ENCODE assay signal across 8 cellular contexts in genomic region chr2:48531141-48531648, GRCh38. TPM values are rescaled to one million over a fixed set of nuclear protein-coding genes. Genes with fewer than 3 reads are reported as not detected.
A peak's percentile ranks its signal among the peaks of the same experiment; 100 is the strongest.
DNase-seq lines count a peak whose midpoint lies in the region; ATAC-seq and TF ChIP-seq lines count a peak whose summit lies in the region.

No MANE protein-coding gene starts in this region.

- H3K27ac ChIP-seq in DND-41 (ENCODE audit: low read length): no peak overlapping the region
- peak overlapping the region; percentile 82 to 84 for H3K27ac ChIP-seq in tibial artery

- no peak for ATAC-seq in DND-41 (ENCODE audit: insufficient read depth, low read depth)
- no peak for ATAC-seq in HG03139 (IDR thresholded peaks at IDR 0.05; ENCODE audit: unreplicated experiment)
- ATAC-seq in GM21447 (IDR thresholded peaks at IDR 0.05; ENCODE audit: unreplicated experiment): no peak

- no peak overlapping the region for H3K4me2 ChIP-seq in DND-41 (ENCODE audit: insufficient read depth, low read length)

- H3K36me3 ChIP-seq in DND-41 (ENCODE audit: insufficient read depth, low read length) (no peaks in the 10 kb centered on the region), tibial artery (no peaks in the 10 kb centered on the region)

- H4K20me1 ChIP-seq in DND-41 (ENCODE audit: insufficient read depth, low read length): no peaks in the 10 kb centered on the region

- H3K9me3 ChIP-seq in DND-41 (ENCODE audit: insufficient read depth, low read length, severe bottlenecking): no peaks in the 10 kb centered on the region
- H3K9me3 ChIP-seq in tibial artery: no peaks in the 10 kb centered on the region

- H3K4me3 ChIP-seq in DND-41 (ENCODE audit: low read depth in 1 of 2, low read length in 2 of 2): no peak overlapping the region
- H3K4me3 ChIP-seq in tibial artery: peak overlapping the region; percentile 66 to 79

- intact Hi-C loops in tibial artery (cut with DNase I; ENCODE audit: low total_unique reads): no loop called here

- H3K27me3 ChIP-seq in DND-41 (ENCODE audit: insufficient read depth, low read length, poor library complexity) (no peaks in the 10 kb centered on the region), tibial artery (no peaks in the 10 kb centered on the region)

- H3K79me2 ChIP-seq in DND-41 (ENCODE audit: insufficient read depth, low read length): no peaks in the 10 kb centered on the region

- H3K4me1 ChIP-seq in DND-41 (ENCODE audit: insufficient read depth, low read length) (peaks cover 19% of the 10 kb centered on the region), tibial artery (peaks cover 0 to 33% (median 15%) of the 10 kb centered on the region in 4 donors)

- DNase-seq in DND-41 (no peak), NCI-H526 (lab: John Stamatoyannopoulos, UW) (peak; percentile 82 to 84), dedifferentiated amniotic fluid mesenchymal stem cell (ENCODE audit: extremely low spot score) (peak; percentile 90), lung microvascular endothelial cell (ENCODE audit: low read depth in 2 of 2) (peak; percentile 39 to 74), tibial artery (no peak), NCI-H510A treated with DMSO at 0.1 percent for 48 hours (lab: John Stamatoyannopoulos, UW) (no peak)

- H2AFZ ChIP-seq in DND-41 (ENCODE audit: low read depth, low read length): peak overlapping the region; percentile 47; the same call in 1 of the 2 replicates

- no peak overlapping the region for H3K9ac ChIP-seq in DND-41 (ENCODE audit: low read depth, low read length)

- no peak for TF ChIP-seq CTCF in DND-41 (IDR thresholded peaks at IDR 0.05; ENCODE audit: borderline replicate concordance, extremely low read depth, low read length, poor library complexity, severe bottlenecking)
- no peak for TF ChIP-seq CTCF in tibial artery (IDR thresholded peaks at IDR 0.05)

RNA-seq across cellular contexts. Expression of gene STON1, which starts 1.2 kb away (rescaled TPM):
- total RNA-seq in lung microvascular endothelial cell: 1.2 and 2.0 TPM in 2 replicates

Comparison
In these comparisons a context has a peak if more than half of its experiments do, and no peak if none do; other contexts are left out.
1. DNase-seq: peak in NCI-H526 (2 of 2), dedifferentiated amniotic fluid mesenchymal stem cell (single experiment) and lung microvascular endothelial cell (2 of 2); none in DND-41 (single experiment), tibial artery (0 of 2) and NCI-H510A treated with DMSO at 0.1 percent for 48 hours (single experiment).
2. H3K4me3 ChIP-seq: peak in tibial artery (2 of 2); none in DND-41 (0 of 2).